8 cellular contexts compared by ENCODE assay signal in genomic region chr20:10671221-10671849, GRCh38. TPM values are rescaled to one million over a fixed set of nuclear protein-coding genes. Genes with fewer than 3 reads are reported as not detected.
DNase-seq lines count a peak whose midpoint lies in the region; ATAC-seq, FAIRE-seq and TF ChIP-seq lines count a peak whose summit lies in the region.

No MANE protein-coding gene starts in this region.

- H3K9me3 ChIP-seq in OCI-LY1 (ENCODE audit: low read length), result no peaks in the 10 kb centered on the region
- H3K9me3 ChIP-seq in astrocyte (ENCODE audit: insufficient read depth, low read depth, low read length), result no peaks in the 10 kb centered on the region
- no peaks in the 10 kb centered on the region for H3K9me3 ChIP-seq in hepatocyte (ENCODE audit: low read depth)
- H3K9me3 ChIP-seq in prostate gland, result no peaks in the 10 kb centered on the region

- peak; percentile 18 for TF ChIP-seq CTCF in OCI-LY1 (IDR thresholded peaks at IDR 0.05; ENCODE audit: low read length)
- TF ChIP-seq CTCF in astrocyte (IDR thresholded peaks at IDR 0.05; ENCODE audit: insufficient read depth, low read depth, low read length), result peak; percentile 36
- peak; percentile 58 for TF ChIP-seq CTCF in hepatocyte (IDR thresholded peaks at IDR 0.05; ENCODE audit: poor library complexity)
- TF ChIP-seq CTCF in prostate gland (IDR thresholded peaks at IDR 0.05), result peak; percentile 12 to 68 (median 54)

- H3K79me2 ChIP-seq in OCI-LY1 (ENCODE audit: insufficient read depth, low read length), result no peaks in the 10 kb centered on the region
- H3K79me2 ChIP-seq in astrocyte (ENCODE audit: insufficient read depth, low read length), result peaks cover 69% of the 10 kb centered on the region
- peaks cover 70% of the 10 kb centered on the region for H3K79me2 ChIP-seq in hepatocyte

- H3K36me3 Mint-ChIP-seq in astrocyte (ENCODE audit: low read depth, unreplicated experiment), result peaks cover 36% of the 10 kb centered on the region

- no peaks in the 10 kb centered on the region for H3F3A ChIP-seq in OCI-LY1 (ENCODE audit: insufficient read depth, low read length)

- ATAC-seq in GM18858 (IDR thresholded peaks at IDR 0.05; ENCODE audit: unreplicated experiment) (peak; percentile 32), HG03066 (IDR thresholded peaks at IDR 0.05; ENCODE audit: low read depth, unreplicated experiment) (peak; percentile 35)

- peak overlapping the region; percentile 0 for H3K4me3 ChIP-seq in OCI-LY1 (ENCODE audit: low read depth, low read length, poor library complexity, severe bottlenecking)
- peak overlapping the region; percentile 72 for H3K4me3 ChIP-seq in astrocyte (ENCODE audit: insufficient read depth, low read depth, low read length)
- H3K4me3 ChIP-seq in hepatocyte, result peak overlapping the region; percentile 51
- H3K4me3 ChIP-seq in prostate gland, result peak overlapping the region; percentile 86 to 91

- H3K4me1 ChIP-seq in OCI-LY1 (ENCODE audit: insufficient read depth, low read length, severe bottlenecking), result peaks cover 41% of the 10 kb centered on the region
- H3K4me1 ChIP-seq in astrocyte (ENCODE audit: insufficient read depth, low read length), result peaks cover 46% of the 10 kb centered on the region
- H3K4me1 ChIP-seq in hepatocyte (ENCODE audit: insufficient read depth), result peaks cover 23% of the 10 kb centered on the region
- H3K4me1 ChIP-seq in prostate gland (replicated peaks), result peaks cover 11% of the 10 kb centered on the region

- H3K4me2 ChIP-seq in OCI-LY1 (ENCODE audit: low read length) (peak overlapping the region; percentile 45; the same call in 1 of the 2 replicates), astrocyte (ENCODE audit: low read length) (peak overlapping the region; percentile 93), hepatocyte (peak overlapping the region; percentile 95)

- no peak overlapping the region for H3K9ac ChIP-seq in OCI-LY1 (ENCODE audit: low read length)
- peak overlapping the region; percentile 93 for H3K9ac ChIP-seq in astrocyte (ENCODE audit: low read length)

- no peaks in the 10 kb centered on the region for H3K9me2 ChIP-seq in OCI-LY1 (ENCODE audit: low read depth, low read length)
- no peaks in the 10 kb centered on the region for H3K9me2 ChIP-seq in hepatocyte (replicated peaks; ENCODE audit: insufficient read depth)

- no peak overlapping the region for H3K27ac ChIP-seq in OCI-LY1 (ENCODE audit: low read depth, low read length, poor library complexity, severe bottlenecking)
- peak overlapping the region; percentile 97 for H3K27ac ChIP-seq in astrocyte (ENCODE audit: low read depth, low read length)
- peak overlapping the region; percentile 100 for H3K27ac ChIP-seq in hepatocyte
- H3K27ac ChIP-seq in prostate gland, result peak overlapping the region; percentile 99 to 100

- peaks cover 34% of the 10 kb centered on the region for H3K4me1 Mint-ChIP-seq in astrocyte (ENCODE audit: low read depth, unreplicated experiment)

- H4K20me1 ChIP-seq in OCI-LY1 (ENCODE audit: insufficient read depth, low read length), result no peaks in the 10 kb centered on the region
- peaks cover 31% of the 10 kb centered on the region for H4K20me1 ChIP-seq in astrocyte (ENCODE audit: insufficient read depth, low read length)
- H4K20me1 ChIP-seq in hepatocyte (ENCODE audit: insufficient read depth, poor library complexity, severe bottlenecking), result peaks cover 27% of the 10 kb centered on the region

- intact Hi-C loops in prostate gland (cut with DNase I), result loop anchor here (5.0 to 10.0 kb wide), 3 partner anchors 164 to 533 kb away; no protein-coding TSS in a partner anchor

- H2AFZ ChIP-seq in OCI-LY1 (ENCODE audit: low read length) (no peak overlapping the region), astrocyte (ENCODE audit: low read depth, low read length) (no peak overlapping the region), hepatocyte (no peak overlapping the region)

- TF ChIP-seq POLR2A in prostate gland (IDR thresholded peaks at IDR 0.05), result peak; percentile 28

- H3K27ac Mint-ChIP-seq in astrocyte (ENCODE audit: unreplicated experiment), result peak overlapping the region; percentile 77

- FAIRE-seq in astrocyte (lab: Jason Lieb, UNC), result no peak

- H3K36me3 ChIP-seq in OCI-LY1 (ENCODE audit: insufficient read depth, low read length) (no peaks in the 10 kb centered on the region), astrocyte (ENCODE audit: insufficient read depth, low read length) (peaks cover 9% of the 10 kb centered on the region), hepatocyte (replicated peaks; ENCODE audit: insufficient read depth, low read depth) (no peaks in the 10 kb centered on the region), prostate gland (no peaks in the 10 kb centered on the region)

- H3K27me3 ChIP-seq in OCI-LY1 (ENCODE audit: insufficient read depth, low read length) (no peaks in the 10 kb centered on the region), astrocyte (ENCODE audit: insufficient read depth, low read length) (no peaks in the 10 kb centered on the region), hepatocyte (no peaks in the 10 kb centered on the region), prostate gland (replicated peaks; ENCODE audit: insufficient read depth) (no peaks in the 10 kb centered on the region)

- peak overlapping the region; percentile 93 for H3K4me3 Mint-ChIP-seq in astrocyte (ENCODE audit: unreplicated experiment)

- WGBS in hepatocyte (ENCODE audit: low lambda C conversion rate, missing lambda C conversion rate), result 5% methylated on average over 12 of the region's 12 CpGs
- 4% methylated on average over 12 of the region's 12 CpGs for WGBS in prostate gland

- DNase-seq in CD1c-positive myeloid dendritic cell (ENCODE audit: extremely low spot score), result peak; percentile 86
- peak; percentile 76 for DNase-seq in astrocyte (ENCODE audit: low read depth)
- DNase-seq in hepatocyte (ENCODE audit: low spot score), result peak; percentile 93
- DNase-seq in prostate gland (ENCODE audit: low spot score), result peak; percentile 87
- no peak for DNase-seq in NCI-H2081 treated with DMSO at 0.1 percent for 48 hours (lab: John Stamatoyannopoulos, UW)

- H3K27me3 Mint-ChIP-seq in astrocyte (ENCODE audit: low read depth, unreplicated experiment), result no peaks in the 10 kb centered on the region

- no peaks in the 10 kb centered on the region for H3K9me3 Mint-ChIP-seq in astrocyte (ENCODE audit: unreplicated experiment)

RNA-seq across cellular contexts. Expression of gene JAG1, which starts 2.5 kb away (rescaled TPM):
- total RNA-seq in astrocyte (278 and 380 TPM in 2 replicates), hepatocyte (51.5 and 52.6 TPM in 2 replicates), prostate gland (10 to 100 TPM; 46.5 to 72.3 TPM)
- 19.2 and 21.0 TPM in 2 replicates for polyA plus RNA-seq in hepatocyte

Comparison
In these comparisons a context has a peak if more than half of its experiments do, and no peak if none do; other contexts are left out.
1. H3K4me2 ChIP-seq: peak in every context shown above with its lines; median percentile 95 in hepatocyte; 93 in astrocyte; 45 in OCI-LY1.
2. H3K4me3 ChIP-seq: peak in every context shown above with its lines; median percentile 88 in prostate gland; 72 in astrocyte; 51 in hepatocyte; 0 in OCI-LY1.